Comparison of ENCODE assay signal across 16 cellular contexts in genomic region chr21:34775793-34776192, GRCh38.
"Had no signal": no experiment of that assay in that cellular context is flagged by ENCODE, and none has a peak within 500 bp of the region (broad histone marks: within the 10 kb centered on the region; RNA-seq: fewer than 3 reads in every experiment).

No MANE protein-coding gene starts in this region.

- DNase-seq: activated CD4-positive, alpha-beta T cell treated with anti-CD3 and anti-CD28 coated beads for 36 hours; activated CD8-positive, alpha-beta T cell treated with anti-CD3 and anti-CD28 coated beads, Interleukin-2, amount 10 ng/mL, durations not matched to agents 7 days and 5 days; activated naive CD4-positive, alpha-beta T cell treated with Interleukin-2 at 50 U/mL for 16 hours; activated naive CD8-positive, alpha-beta T cell treated with anti-CD3 and anti-CD28 coated beads, Interleukin-2, amount 50 U/mL, for 24 hours; caudate nucleus; cortex of kidney; effector CD8-positive, alpha-beta T cell; left lung; ovary; stimulated activated CD4-positive, alpha-beta T cell treated with anti-CD3 and anti-CD28 coated beads, Interleukin-4, amount 100 ng/mL, for 1 hour; stimulated activated CD8-positive, alpha-beta memory T cell treated with anti-CD3 and anti-CD28 coated beads, Interleukin-4, amount 100 ng/mL, for 48 hours; stimulated activated naive CD8-positive, alpha-beta T cell treated with anti-CD3 and anti-CD28 coated beads, Interleukin-15, Interleukin-2, amounts not matched to agents 100 U/mL and 50 U/mL, for 24 hours; T-helper 1 cell; upper lobe of left lung; WERI-Rb-1 had no signal

- H3K27ac ChIP-seq: left lung, ovary, suprapubic skin, upper lobe of left lung, WERI-Rb-1 had no signal

- H3K36me3 ChIP-seq: left lung, ovary, suprapubic skin, upper lobe of left lung, WERI-Rb-1 had no signal

- H3K9me3 ChIP-seq: left lung, ovary, suprapubic skin, upper lobe of left lung had no signal

- H3K27me3 ChIP-seq: ovary, suprapubic skin, upper lobe of left lung had no signal

- H3K4me1 ChIP-seq: left lung, suprapubic skin, upper lobe of left lung had no signal

- H3K4me3 ChIP-seq: left lung, ovary, suprapubic skin, upper lobe of left lung had no signal

- ATAC-seq: activated CD4-positive, alpha-beta T cell treated with anti-CD3 and anti-CD28 coated beads for 36 hours; activated CD8-positive, alpha-beta T cell treated with anti-CD3 and anti-CD28 coated beads, Interleukin-2, amount 10 ng/mL, durations not matched to agents 7 days and 5 days; activated naive CD8-positive, alpha-beta T cell treated with anti-CD3 and anti-CD28 coated beads, Interleukin-2, amount 50 U/mL, for 24 hours; left lung; stimulated activated naive CD8-positive, alpha-beta T cell treated with anti-CD3 and anti-CD28 coated beads, Interleukin-15, Interleukin-2, amounts not matched to agents 100 U/mL and 50 U/mL, for 24 hours had no signal
